ENCODE assay signal across 12 cellular contexts in genomic region chr5:174533771-174534221, GRCh38.
DNase-seq lines count a peak whose midpoint lies in the region; ATAC-seq lines count a peak whose summit lies in the region.
"Had no signal": no experiment of that assay in that cellular context is flagged by ENCODE, and none has a peak within 500 bp of the region (broad histone marks: within the 10 kb centered on the region; RNA-seq: fewer than 3 reads in every experiment).

No MANE protein-coding gene starts in this region.

- H3K4me3 ChIP-seq in effector memory CD4-positive, alpha-beta T cell (ENCODE audit: insufficient read depth, low read depth, low read length, poor library complexity, severe bottlenecking), result no peak overlapping the region
- H3K4me3 ChIP-seq: BLaER1, sigmoid colon had no signal

- H3K27ac ChIP-seq in effector memory CD4-positive, alpha-beta T cell (ENCODE audit: insufficient read depth, low read length, poor library complexity, severe bottlenecking), result no peak overlapping the region
- no peak overlapping the region for H3K27ac ChIP-seq in caudate nucleus (ENCODE audit: low read depth, low read length)
- H3K27ac ChIP-seq: BLaER1, sigmoid colon had no signal

- intact Hi-C loops in left colon (cut with DNase I, micrococcal nuclease), result no loop called here

- no peaks in the 10 kb centered on the region for H3K36me3 ChIP-seq in effector memory CD4-positive, alpha-beta T cell (ENCODE audit: control insufficient read depth, insufficient read depth, low read length)
- H3K36me3 ChIP-seq: BLaER1, sigmoid colon had no signal

- no peaks in the 10 kb centered on the region for H3K9me3 ChIP-seq in effector memory CD4-positive, alpha-beta T cell (ENCODE audit: control insufficient read depth, low read length)
- H3K9me3 ChIP-seq: sigmoid colon had no signal

- DNase-seq in AG08395 (ENCODE audit: low spot score) (peak; percentile 51), M059J (ENCODE audit: low read depth) (peak; percentile 99), amniotic stem cell (lab: John Stamatoyannopoulos, UW) (peak; percentile 80), left colon (no peak), T-helper 1 cell (no peak), caudate nucleus (lab: John Stamatoyannopoulos, UW) (no peak)
- no peak for DNase-seq in effector memory CD4-positive, alpha-beta T cell
- DNase-seq: activated naive CD8-positive, alpha-beta T cell treated with anti-CD3 and anti-CD28 coated beads, Interleukin-2, amount 10 ng/mL, durations not matched to agents 7 days and 5 days; sigmoid colon had no signal

- H3K27me3 ChIP-seq in effector memory CD4-positive, alpha-beta T cell (replicated peaks; ENCODE audit: control insufficient read depth, insufficient read depth, low read length, poor library complexity, severe bottlenecking), result no peaks in the 10 kb centered on the region
- H3K27me3 ChIP-seq: BLaER1 had no signal

- no peaks in the 10 kb centered on the region for H3K4me1 ChIP-seq in effector memory CD4-positive, alpha-beta T cell (ENCODE audit: control insufficient read depth, insufficient read depth, low read length, poor library complexity, severe bottlenecking)
- H3K4me1 ChIP-seq: BLaER1 had no signal

- ATAC-seq in left colon, result peak; percentile 43
- no peak for ATAC-seq in HG03196 (IDR thresholded peaks at IDR 0.05; ENCODE audit: unreplicated experiment)
- ATAC-seq: stimulated activated memory B cell treated with anti-CD40 and anti-IgM and Interleukin-4, amounts not matched to agents 10 μg/mL and 1 μg/mL and 100 μg/mL, for 72 hours had no signal

Comparison
In these comparisons a context has a peak if more than half of its experiments do, and no peak if none do; other contexts are left out.
1. DNase-seq: peak in AG08395 (single experiment), M059J (single experiment) and amniotic stem cell (single experiment); none in left colon (0 of 2), effector memory CD4-positive, alpha-beta T cell (0 of 3), T-helper 1 cell (0 of 5) and caudate nucleus (0 of 61).